32 cellular contexts compared by ENCODE assay signal in the genomic region with DNA sequence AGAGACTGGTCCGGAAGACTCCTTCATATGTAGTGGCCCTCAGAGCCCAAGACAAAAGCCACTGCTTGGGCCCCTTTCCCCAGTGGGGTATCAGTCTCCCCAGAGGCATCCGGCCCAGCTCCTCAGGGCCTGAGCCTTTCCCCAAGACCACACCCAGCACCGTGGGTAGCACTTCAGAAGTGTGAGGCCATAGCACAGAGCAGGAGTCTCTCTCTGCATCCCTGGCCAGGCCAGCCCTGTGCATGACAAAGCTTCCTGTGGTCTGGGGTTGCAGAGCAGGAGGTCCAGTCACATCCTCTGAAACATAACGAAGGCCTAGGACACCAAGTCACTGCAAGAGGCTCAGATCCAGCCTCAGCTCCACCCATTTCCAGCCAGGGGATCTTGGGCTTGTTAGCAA. TPM values are rescaled to one million over a fixed set of nuclear protein-coding genes. Genes with fewer than 3 reads are reported as not detected.
"Had no signal": no experiment of that assay in that cellular context is flagged by ENCODE, and none has a peak within 500 bp of the region (broad histone marks: within the 10 kb centered on the region; RNA-seq: fewer than 3 reads in every experiment).

No MANE protein-coding gene starts in this region.

- H3K27ac ChIP-seq: body of pancreas, breast epithelium, cardiac muscle cell, colonic mucosa, heart left ventricle, WERI-Rb-1 had no signal

- H3K9me3 Mint-ChIP-seq: activated CD8-positive, alpha-beta T cell treated with anti-CD3 and anti-CD28 coated beads for 36 hours; activated T-helper 17 cell treated with anti-CD3 and anti-CD28 coated beads, Interleukin-2, amount 50 U/mL, for 72 hours; T-helper 2 cell treated with Interferon-gamma antibody and Interleukin-4, amounts not matched to agents 5 μg/mL and 100 μg/mL, for 36 hours had no signal

- H3K4me1 ChIP-seq: body of pancreas, breast epithelium, colonic mucosa, heart left ventricle had no signal

- H3K36me3 Mint-ChIP-seq: activated naive CD8-positive, alpha-beta T cell had no signal

- DNase-seq: activated B cell treated with CpG ODN at 0.5 μM for 24 hours; activated CD4-positive, alpha-beta T cell treated with anti-CD3 and anti-CD28 coated beads for 48 hours; activated CD4-positive, alpha-beta T cell treated with anti-CD3 and anti-CD28 coated beads, Interleukin-2, amount 50 U/mL, for 1 hour; activated CD4-positive, alpha-beta T cell treated with anti-CD3 and anti-CD28 coated beads, Interleukin-2, amount 50 U/mL, for 48 hours; activated CD8-positive, alpha-beta memory T cell treated with anti-CD3 and anti-CD28 coated beads for 24 hours; activated CD8-positive, alpha-beta T cell treated with anti-CD3 and anti-CD28 coated beads for 36 hours; activated effector memory CD4-positive, alpha-beta T cell treated with Interleukin-2 at 50 U/mL for 16 hours; activated gamma-delta T cell treated with Interleukin-2 at 50 U/mL for 16 hours; activated naive CD4-positive, alpha-beta T cell treated with anti-CD3 and anti-CD28 coated beads, Interleukin-2, amount 50 U/mL, for 16 hours; activated naive CD4-positive, alpha-beta T cell treated with Interleukin-2 at 50 U/mL for 16 hours; activated T-cell treated with anti-CD3 and anti-CD28 coated beads, Interleukin-2, amount 50 U/mL, for 4 hours; amniotic stem cell; anterior cingulate cortex; body of pancreas; central memory CD4-positive, alpha-beta T cell; cerebellar nuclear complex; colonic mucosa; effector CD8-positive, alpha-beta T cell; foreskin fibroblast; glutamatergic neuron; heart left ventricle; T-helper 1 cell; T-helper 17 cell; T1000; WERI-Rb-1 had no signal

- H3K36me3 ChIP-seq: breast epithelium, cardiac muscle cell, colonic mucosa, heart left ventricle, WERI-Rb-1 had no signal

- H3K4me1 Mint-ChIP-seq: activated B cell treated with CpG ODN at 0.5 μM for 24 hours; activated T-helper 17 cell treated with anti-CD3 and anti-CD28 coated beads, Interleukin-2, amount 50 U/mL, for 72 hours; T-helper 17 cell had no signal

- H3K4me3 Mint-ChIP-seq: activated B cell treated with CpG ODN at 0.5 μM for 24 hours; activated CD8-positive, alpha-beta T cell treated with anti-CD3 and anti-CD28 coated beads for 36 hours; activated naive CD8-positive, alpha-beta T cell; activated T-cell treated with anti-CD3 and anti-CD28 coated beads, Interleukin-2, amount 50 U/mL, for 4 hours; activated T-helper 17 cell treated with anti-CD3 and anti-CD28 coated beads, Interleukin-2, amount 50 U/mL, for 72 hours; T-helper 17 cell; T-helper 2 cell treated with Interferon-gamma antibody and Interleukin-4, amounts not matched to agents 5 μg/mL and 100 μg/mL, for 36 hours had no signal

- H3K27ac Mint-ChIP-seq: activated B cell treated with CpG ODN at 0.5 μM for 24 hours; activated CD8-positive, alpha-beta T cell treated with anti-CD3 and anti-CD28 coated beads for 36 hours; activated naive CD8-positive, alpha-beta T cell; activated T-helper 17 cell treated with anti-CD3 and anti-CD28 coated beads, Interleukin-2, amount 50 U/mL, for 72 hours; T-helper 17 cell; T-helper 2 cell treated with Interferon-gamma antibody and Interleukin-4, amounts not matched to agents 5 μg/mL and 100 μg/mL, for 36 hours had no signal

- H3K4me3 ChIP-seq: body of pancreas, breast epithelium, cardiac muscle cell, colonic mucosa, heart left ventricle had no signal

- H3K9me3 ChIP-seq: body of pancreas, colonic mucosa had no signal

- ATAC-seq: activated CD4-positive, CD25-positive, alpha-beta regulatory T cell treated with anti-CD3 and anti-CD28 coated beads, Interleukin-2, amount 50 U/mL, for 24 hours; activated CD8-positive, alpha-beta T cell treated with anti-CD3 and anti-CD28 coated beads for 36 hours; activated T-cell treated with anti-CD3 and anti-CD28 coated beads, Interleukin-2, amount 50 U/mL, for 4 hours; activated T-helper 17 cell treated with anti-CD3 and anti-CD28 coated beads, Interleukin-2, amount 50 U/mL, for 72 hours; body of pancreas; esophagus mucosa; heart left ventricle; T-helper 17 cell had no signal

- H3K27me3 ChIP-seq: body of pancreas, breast epithelium, cardiac muscle cell, colonic mucosa had no signal

RNA-seq across cellular contexts. Expression of a gene that starts 56.8 kb away (rescaled TPM):
- total RNA-seq: activated B cell treated with CpG ODN at 0.5 μM for 24 hours; activated CD8-positive, alpha-beta T cell treated with anti-CD3 and anti-CD28 coated beads for 36 hours; activated T-helper 17 cell treated with anti-CD3 and anti-CD28 coated beads, Interleukin-2, amount 50 U/mL, for 72 hours; T-helper 17 cell had no signal
